2 cellular contexts compared by ENCODE assay signal in genomic region chr22:19734163-19734562, GRCh38.
TF ChIP-seq lines count a peak whose summit lies in the region.

No MANE protein-coding gene starts in this region.

TF ChIP-seq in IMR-90, 13 proteins besides CTCF, POLR2A, EP300 and RAD21:
- TF ChIP-seq CHD1 (IDR thresholded peaks at IDR 0.05; ENCODE audit: low read depth, low read length) (no peak), BHLHE40 (IDR thresholded peaks at IDR 0.05; ENCODE audit: low read depth, low read length) (no peak), NFE2L2 (IDR thresholded peaks at IDR 0.05; ENCODE audit: low read depth, low read length) (no peak), RCOR1 (IDR thresholded peaks at IDR 0.05; ENCODE audit: insufficient replicate concordance, low read length) (no peak), RFX5 (IDR thresholded peaks at IDR 0.05; ENCODE audit: low read depth, low read length) (no peak), SMC3 (IDR thresholded peaks at IDR 0.05; ENCODE audit: low read depth, low read length) (no peak), MXI1 (IDR thresholded peaks at IDR 0.05; ENCODE audit: borderline replicate concordance, low read depth, low read length) (no peak), MAFK (IDR thresholded peaks at IDR 0.05; ENCODE audit: low read depth, low read length) (no peak), USF2 (IDR thresholded peaks at IDR 0.05; ENCODE audit: low read depth, low read length) (no peak), CEBPB (IDR thresholded peaks at IDR 0.05; ENCODE audit: low read depth, low read length) (no peak), FOS (IDR thresholded peaks at IDR 0.05; ENCODE audit: low read depth, low read length) (no peak), MAZ (IDR thresholded peaks at IDR 0.05; ENCODE audit: borderline replicate concordance, low read depth, low read length) (no peak)
TF ChIP-seq in IMR-90: peak in this region for 0.

TF ChIP-seq in H1, 55 proteins besides CTCF, POLR2A, EP300 and RAD21:
- TF ChIP-seq CREB1 (IDR thresholded peaks at IDR 0.05): no peak
- TF ChIP-seq JUN (IDR thresholded peaks at IDR 0.05; ENCODE audit: low read depth, low read length): no peak
- TF ChIP-seq TBP (IDR thresholded peaks at IDR 0.05; ENCODE audit: low read depth, low read length): no peak
- TF ChIP-seq POU5F1 (IDR thresholded peaks at IDR 0.05; ENCODE audit: low read depth, low read length): no peak
- TF ChIP-seq CHD7 (IDR thresholded peaks at IDR 0.05; ENCODE audit: insufficient replicate concordance, low read length): no peak
- TF ChIP-seq KDM1A (IDR thresholded peaks at IDR 0.05; ENCODE audit: borderline replicate concordance, low read length): no peak
- no peak for TF ChIP-seq RFX5 (IDR thresholded peaks at IDR 0.05; ENCODE audit: borderline replicate concordance, low read depth, low read length)
- no peak for TF ChIP-seq SP1 (IDR thresholded peaks at IDR 0.05; ENCODE audit: low read depth, low read length)
- no peak for TF ChIP-seq POLR2AphosphoS5 (IDR thresholded peaks at IDR 0.05; ENCODE audit: low read depth, low read length)
- no peak for TF ChIP-seq SIN3A (conservative IDR thresholded peaks at IDR 0.05 in 1 of 2, IDR thresholded peaks at IDR 0.05 in 1 of 2; ENCODE audit: low read depth in 1 of 2, low read length in 2 of 2)
- no peak for TF ChIP-seq ASH2L (IDR thresholded peaks at IDR 0.05; ENCODE audit: low read length)
- no peak for TF ChIP-seq BRCA1 (IDR thresholded peaks at IDR 0.05; ENCODE audit: low read depth, low read length)
- no peak for TF ChIP-seq YY1 (IDR thresholded peaks at IDR 0.05; ENCODE audit: low read depth, low read length)
- TF ChIP-seq CBX5 (IDR thresholded peaks at IDR 0.05; ENCODE audit: low read depth, low read length): no peak
- no peak for TF ChIP-seq JUND (IDR thresholded peaks at IDR 0.05; ENCODE audit: low read length)
- TF ChIP-seq ZNF274 (IDR thresholded peaks at IDR 0.05; ENCODE audit: borderline replicate concordance, extremely low read depth, low read length): no peak
- TF ChIP-seq SP4 (IDR thresholded peaks at IDR 0.05; ENCODE audit: low read length): no peak
